ENCODE assay signal across 1 cellular context in the genomic region with DNA sequence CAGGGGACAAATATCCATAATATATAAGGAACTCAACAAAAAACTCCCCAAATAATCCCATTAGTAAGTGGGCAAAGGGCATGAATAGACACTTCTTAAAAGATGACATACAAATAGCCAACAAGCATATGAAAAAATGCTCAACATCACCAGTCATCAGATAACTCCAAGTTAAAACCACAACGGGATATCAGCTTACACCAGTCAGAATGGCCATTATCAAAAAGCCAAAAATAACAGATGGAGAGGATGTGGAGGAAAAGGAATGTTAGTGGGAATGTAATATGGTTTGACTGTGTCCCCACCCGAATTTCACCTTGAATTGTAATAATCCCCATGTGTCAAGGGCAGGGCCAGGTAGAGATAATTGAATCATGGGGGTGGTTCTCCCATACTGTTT.
TF ChIP-seq lines count a peak whose summit lies in the region.

No MANE protein-coding gene starts in this region.

TF ChIP-seq in IMR-90, 13 proteins besides CTCF, POLR2A, EP300 and RAD21 (continued from another document):
- TF ChIP-seq MAZ (IDR thresholded peaks at IDR 0.05; ENCODE audit: borderline replicate concordance, low read depth, low read length) (no peak), MXI1 (IDR thresholded peaks at IDR 0.05; ENCODE audit: borderline replicate concordance, low read depth, low read length) (no peak), RFX5 (IDR thresholded peaks at IDR 0.05; ENCODE audit: low read depth, low read length) (no peak)
